ENCODE assay signal across 16 cellular contexts in genomic region chr5:8391916-8392315, GRCh38.
"Had no signal": no experiment of that assay in that cellular context is flagged by ENCODE, and none has a peak within 500 bp of the region (broad histone marks: within the 10 kb centered on the region; RNA-seq: fewer than 3 reads in every experiment).

No MANE protein-coding gene starts in this region.

- H3K9me3 ChIP-seq: esophagus muscularis mucosa, gastroesophageal sphincter, sigmoid colon, stomach had no signal

- H3K4me1 Mint-ChIP-seq: immature natural killer cell; naive thymus-derived CD4-positive, alpha-beta T cell had no signal

- DNase-seq: effector memory CD4-positive, alpha-beta T cell; foreskin fibroblast; glutamatergic neuron; immature natural killer cell; left colon; mesendoderm; naive thymus-derived CD4-positive, alpha-beta T cell; posterior cingulate gyrus; sigmoid colon; small intestine; stimulated activated CD4-positive, alpha-beta T cell treated with anti-CD3 and anti-CD28 coated beads, Interleukin-12 subunit alpha, Interleukin-12 subunit beta, amount 100 ng/mL, for 4 hours; stimulated activated naive CD4-positive, alpha-beta T cell; stomach had no signal

- H3K36me3 Mint-ChIP-seq: immature natural killer cell; naive thymus-derived CD4-positive, alpha-beta T cell; type B pancreatic cell had no signal

- H3K27me3 ChIP-seq: esophagus muscularis mucosa, gastroesophageal sphincter, sigmoid colon, stomach had no signal

- H3K9me3 Mint-ChIP-seq: type B pancreatic cell had no signal

- H3K4me3 ChIP-seq: esophagus muscularis mucosa, gastroesophageal sphincter, sigmoid colon, stomach had no signal

- H3K27ac ChIP-seq: esophagus muscularis mucosa, gastroesophageal sphincter, sigmoid colon, stomach had no signal

- H3K4me3 Mint-ChIP-seq: immature natural killer cell; naive thymus-derived CD4-positive, alpha-beta T cell; type B pancreatic cell had no signal

- H3K27ac Mint-ChIP-seq: immature natural killer cell; naive thymus-derived CD4-positive, alpha-beta T cell; type B pancreatic cell had no signal

- H3K36me3 ChIP-seq: esophagus muscularis mucosa, gastroesophageal sphincter, sigmoid colon, stomach had no signal

- H3K4me1 ChIP-seq: esophagus muscularis mucosa, gastroesophageal sphincter, sigmoid colon, stomach had no signal
